17 cellular contexts compared by ENCODE assay signal in genomic region chr11:61556621-61557020, GRCh38. TPM values are rescaled to one million over a fixed set of nuclear protein-coding genes. Genes with fewer than 3 reads are reported as not detected.
DNase-seq lines count a peak whose midpoint lies in the region; FAIRE-seq and TF ChIP-seq lines count a peak whose summit lies in the region.
"Had no signal": no experiment of that assay in that cellular context is flagged by ENCODE, and none has a peak within 500 bp of the region (broad histone marks: within the 10 kb centered on the region; RNA-seq: fewer than 3 reads in every experiment).

No MANE protein-coding gene starts in this region.

- H2AK5ac ChIP-seq in H1 (ENCODE audit: low read depth, low read length) (no peak overlapping the region), mesendoderm (ENCODE audit: low read length) (no peak overlapping the region)

- TF ChIP-seq POLR2A in H1 (IDR thresholded peaks at IDR 0.05; ENCODE audit: control extremely low read depth in 1 of 2, low read depth in 2 of 2, low read length in 2 of 2), result no peak

- H3K4me3 Mint-ChIP-seq in nephron progenitor cell, result peak overlapping the region; percentile 72
- H3K4me3 Mint-ChIP-seq: CD4-positive, alpha-beta memory T cell had no signal

- H3K79me1 ChIP-seq in H1 (ENCODE audit: low read depth, low read length), result no peaks in the 10 kb centered on the region
- H3K79me1 ChIP-seq in mesendoderm (ENCODE audit: low read length), result no peaks in the 10 kb centered on the region

- H4K5ac ChIP-seq in H1 (ENCODE audit: insufficient read length, low read depth, low read length) (no peak overlapping the region), mesendoderm (ENCODE audit: low read length) (no peak overlapping the region)

- no peak for DNase-seq in H1 (ENCODE audit: low read depth in 1 of 2, low spot score in 2 of 2)
- DNase-seq in nephron progenitor cell, result no peak
- DNase-seq in smooth muscle cell (lab: John Stamatoyannopoulos, UW; ENCODE audit: unreplicated experiment), result no peak
- no peak for DNase-seq in Karpas-422
- DNase-seq in mesendoderm, result no peak
- DNase-seq in NCI-H1048 (lab: John Stamatoyannopoulos, UW), result no peak
- DNase-seq: BE2C; CD4-positive, alpha-beta memory T cell; DMS79 had no signal

- H3K4me3 ChIP-seq in H1 (ENCODE audit: extremely low read depth in 1 of 4, insufficient read depth in 2 of 4, low read depth in 3 of 4, low read length in 4 of 4), result no peak overlapping the region
- no peak overlapping the region for H3K4me3 ChIP-seq in smooth muscle cell
- no peak overlapping the region for H3K4me3 ChIP-seq in Karpas-422 (ENCODE audit: low read length)
- H3K4me3 ChIP-seq in mesendoderm (ENCODE audit: low read length), result no peak overlapping the region
- H3K4me3 ChIP-seq: A549 had no signal

- peaks cover 54% of the 10 kb centered on the region for H3K27me3 Mint-ChIP-seq in nephron progenitor cell (ENCODE audit: low read depth, poor library complexity)

- no peaks in the 10 kb centered on the region for H3K36me3 ChIP-seq in H1 (ENCODE audit: control insufficient read depth in 2 of 4, insufficient read depth in 4 of 4, low read length in 3 of 4)
- no peaks in the 10 kb centered on the region for H3K36me3 ChIP-seq in smooth muscle cell (ENCODE audit: low read depth)
- no peaks in the 10 kb centered on the region for H3K36me3 ChIP-seq in Karpas-422 (ENCODE audit: insufficient read depth, low read length)
- no peaks in the 10 kb centered on the region for H3K36me3 ChIP-seq in mesendoderm (ENCODE audit: control insufficient read depth, insufficient read depth, low read length)
- H3K36me3 ChIP-seq: BE2C had no signal

- peaks cover 9% of the 10 kb centered on the region for H3K23me2 ChIP-seq in H1 (ENCODE audit: low read depth, low read length)

- H3K18ac ChIP-seq in H1 (ENCODE audit: extremely low read depth, low read length) (no peak overlapping the region), mesendoderm (ENCODE audit: low read length) (no peak overlapping the region)

- no peak overlapping the region for H4K91ac ChIP-seq in H1 (replicated peaks; ENCODE audit: insufficient read length, low read length)

- H2BK20ac ChIP-seq in H1 (ENCODE audit: low read length), result no peak overlapping the region

- H3K56ac ChIP-seq in H1 (replicated peaks; ENCODE audit: insufficient read length, low read depth, low read length), result no peak overlapping the region
- no peak overlapping the region for H3K56ac ChIP-seq in mesendoderm (ENCODE audit: low read length)

- no peak for TF ChIP-seq RAD21 in H1 (IDR thresholded peaks at IDR 0.05 in 1 of 2, conservative IDR thresholded peaks at IDR 0.05 in 1 of 2; ENCODE audit: low read depth in 2 of 2, low read length in 2 of 2)

- TF ChIP-seq CTCF in VCaP (conservative IDR thresholded peaks at IDR 0.05), result no peak
- TF ChIP-seq CTCF in H1 (IDR thresholded peaks at IDR 0.05; ENCODE audit: control extremely low read depth in 1 of 3, insufficient read depth in 1 of 3, low read depth in 1 of 3, low read length in 3 of 3), result no peak
- no peak for TF ChIP-seq CTCF in nephron progenitor cell (IDR thresholded peaks at IDR 0.05)
- no peak for TF ChIP-seq CTCF in smooth muscle cell (IDR thresholded peaks at IDR 0.05; ENCODE audit: borderline replicate concordance, insufficient read depth, poor library complexity, severe bottlenecking)

- no peak for TF ChIP-seq EP300 in H1 (IDR thresholded peaks at IDR 0.05; ENCODE audit: borderline replicate concordance in 1 of 2, low read depth in 2 of 2, low read length in 2 of 2)

- H2AFZ ChIP-seq in H1 (ENCODE audit: low read length), result no peak overlapping the region
- no peak overlapping the region for H2AFZ ChIP-seq in smooth muscle cell (ENCODE audit: low read depth)
- no peak overlapping the region for H2AFZ ChIP-seq in Karpas-422 (ENCODE audit: low read length)

- H3K36me3 Mint-ChIP-seq in nephron progenitor cell (ENCODE audit: low read depth), result no peaks in the 10 kb centered on the region
- H3K36me3 Mint-ChIP-seq: CD4-positive, alpha-beta memory T cell had no signal

- POLR2A ChIA-PET in H1 (lab: Charles Lee; ENCODE audit: partially characterized antibody), result interaction anchor here (0.9 kb wide), 1 partner anchor 10 kb away, joined by 3 read pairs; no protein-coding TSS in a partner anchor

- no peak overlapping the region for H3K23ac ChIP-seq in H1 (ENCODE audit: insufficient read length)
- no peak overlapping the region for H3K23ac ChIP-seq in mesendoderm (ENCODE audit: low read length)

- H3K9me3 ChIP-seq in H1 (ENCODE audit: insufficient read depth in 2 of 2, low read depth in 1 of 2, low read length in 1 of 2), result no peaks in the 10 kb centered on the region
- H3K9me3 ChIP-seq in smooth muscle cell (replicated peaks; ENCODE audit: low read depth), result no peaks in the 10 kb centered on the region
- H3K9me3 ChIP-seq in Karpas-422 (ENCODE audit: low read length), result no peaks in the 10 kb centered on the region
- H3K9me3 ChIP-seq: A549, BE2C had no signal

- H3K4ac ChIP-seq in H1 (replicated peaks; ENCODE audit: insufficient read length, low read depth, low read length) (no peak overlapping the region), mesendoderm (ENCODE audit: low read depth, low read length) (no peak overlapping the region)

- H3K4me1 ChIP-seq in H1 (replicated peaks in 1 of 4; ENCODE audit: control insufficient read depth in 3 of 4, insufficient read depth in 4 of 4, low read length in 3 of 4) (peaks cover 0 to 27% (median 14%) of the 10 kb centered on the region in 4 experiments; a peak in 4 of 7 replicates), smooth muscle cell (ENCODE audit: low read depth) (peaks cover 26% of the 10 kb centered on the region), Karpas-422 (ENCODE audit: low read length) (no peaks in the 10 kb centered on the region), mesendoderm (ENCODE audit: control insufficient read depth, low read depth, low read length) (no peaks in the 10 kb centered on the region)

- H3K9me3 Mint-ChIP-seq in nephron progenitor cell, result no peaks in the 10 kb centered on the region

- H3K79me2 ChIP-seq in H1 (ENCODE audit: control insufficient read depth in 1 of 2, insufficient read depth in 2 of 2, low read length in 2 of 2) (no peaks in the 10 kb centered on the region), smooth muscle cell (ENCODE audit: low read depth) (no peaks in the 10 kb centered on the region), Karpas-422 (ENCODE audit: low read length) (no peaks in the 10 kb centered on the region), mesendoderm (ENCODE audit: control insufficient read depth, insufficient read depth, low read length) (no peaks in the 10 kb centered on the region)

- H3K14ac ChIP-seq in H1 (ENCODE audit: insufficient read length), result no peak overlapping the region

- H3K4me1 Mint-ChIP-seq in nephron progenitor cell, result peaks cover 49% of the 10 kb centered on the region

- H2BK120ac ChIP-seq in H1 (replicated peaks; ENCODE audit: low read depth, low read length) (no peak overlapping the region), mesendoderm (ENCODE audit: low read depth, low read length) (no peak overlapping the region)

- FAIRE-seq in H1 (lab: Jason Lieb, UNC), result no peak
- FAIRE-seq: A549, GM12891, GM19239, H54 had no signal

- no peaks in the 10 kb centered on the region for H3K9me2 ChIP-seq in Karpas-422 (replicated peaks; ENCODE audit: insufficient read depth, low read length)

- no peak overlapping the region for H3K27ac Mint-ChIP-seq in nephron progenitor cell
- H3K27ac Mint-ChIP-seq: CD4-positive, alpha-beta memory T cell had no signal

- H4K8ac ChIP-seq in H1 (ENCODE audit: extremely low read depth, insufficient read depth, low read length) (no peak overlapping the region), mesendoderm (ENCODE audit: low read depth, low read length) (no peak overlapping the region)

- H3K27me3 ChIP-seq in H1 (replicated peaks in 1 of 4; ENCODE audit: control insufficient read depth in 3 of 4, extremely low read depth in 1 of 4, insufficient read depth in 3 of 4, low read length in 3 of 4) (peaks cover 0 to 21% (median 20%) of the 10 kb centered on the region in 4 experiments; a peak in 6 of 7 replicates), smooth muscle cell (ENCODE audit: low read depth) (peaks cover 9% of the 10 kb centered on the region), Karpas-422 (ENCODE audit: low read length) (no peaks in the 10 kb centered on the region), mesendoderm (ENCODE audit: insufficient read depth, low read length, poor library complexity) (no peaks in the 10 kb centered on the region)
- H3K27me3 ChIP-seq: BE2C had no signal

- H3K27ac ChIP-seq in VCaP, result peak overlapping the region; percentile 80
- no peak overlapping the region for H3K27ac ChIP-seq in H1 (ENCODE audit: low read depth, low read length)
- no peak overlapping the region for H3K27ac ChIP-seq in smooth muscle cell (ENCODE audit: low read depth)
- no peak overlapping the region for H3K27ac ChIP-seq in Karpas-422 (ENCODE audit: low read length)
- H3K27ac ChIP-seq in mesendoderm (ENCODE audit: low read depth, low read length), result no peak overlapping the region
- H3K27ac ChIP-seq: A549, C4-2B, HL-60 had no signal

- CTCF ChIA-PET in H1 (lab: Charles Lee; ENCODE audit: partially characterized antibody), result interaction anchor here (0.8 to 23.7 kb wide), 14 partner anchors 7 to 94 kb away, joined by 3 to 330 read pairs (median 6); no protein-coding TSS in a partner anchor

- peak overlapping the region; percentile 81; the same call in 1 of the 2 replicates for H2BK15ac ChIP-seq in H1 (ENCODE audit: low read length)
- H2BK15ac ChIP-seq in mesendoderm (replicated peaks; ENCODE audit: low read depth), result no peak overlapping the region

- no peak overlapping the region for H3K9ac ChIP-seq in H1 (replicated peaks in 1 of 4; ENCODE audit: extremely low read depth in 1 of 4, low read depth in 3 of 4, low read length in 3 of 4)
- H3K9ac ChIP-seq in smooth muscle cell (ENCODE audit: low read depth), result no peak overlapping the region
- no peak overlapping the region for H3K9ac ChIP-seq in Karpas-422 (ENCODE audit: low read length)
- H3K9ac ChIP-seq in mesendoderm (ENCODE audit: low read length), result no peak overlapping the region

- H2BK12ac ChIP-seq in H1 (ENCODE audit: low read depth, low read length), result no peak overlapping the region

- WGBS in H1 (ENCODE audit: extremely low coverage in 1 of 2, insufficient coverage in 1 of 2, insufficient read length in 1 of 2, insufficient replicate concordance in 2 of 2, low coverage in 1 of 2, low lambda C conversion rate in 2 of 2, missing lambda C conversion rate in 1 of 2), 2 experiments, result 87% methylated on average over 3 of the region's 3 CpGs; no CpG with 5 or more reads in 1 of the 2 experiments
- 62% methylated on average over 3 of the region's 3 CpGs for WGBS in smooth muscle cell (ENCODE audit: low lambda C conversion rate)
- WGBS in mesendoderm (ENCODE audit: extremely low coverage, insufficient coverage, low lambda C conversion rate), result no CpG with 5 or more reads among the region's 3 CpGs

- no peak overlapping the region; a peak in 1 of 4 replicates for H3K4me2 ChIP-seq in H1 (ENCODE audit: insufficient read depth in 1 of 2, low read depth in 2 of 2, low read length in 2 of 2)
- peak overlapping the region; percentile 19 for H3K4me2 ChIP-seq in smooth muscle cell
- no peak overlapping the region for H3K4me2 ChIP-seq in Karpas-422 (ENCODE audit: low read depth, low read length, poor library complexity, severe bottlenecking)
- no peak overlapping the region for H3K4me2 ChIP-seq in mesendoderm (ENCODE audit: low read length)
- H3K4me2 ChIP-seq: A549 had no signal

- H3F3A ChIP-seq in smooth muscle cell (ENCODE audit: low read depth), result no peaks in the 10 kb centered on the region

- H2BK5ac ChIP-seq in H1 (ENCODE audit: low read depth, low read length), result no peak overlapping the region
- no peak overlapping the region for H2BK5ac ChIP-seq in mesendoderm (ENCODE audit: low read length)

- H4K20me1 ChIP-seq in H1 (replicated peaks in 1 of 2; ENCODE audit: control insufficient read depth in 1 of 2, insufficient read depth in 2 of 2, low read length in 2 of 2) (peaks cover 4 to 18% of the 10 kb centered on the region in 2 experiments), smooth muscle cell (ENCODE audit: low read depth) (peaks cover 16% of the 10 kb centered on the region), Karpas-422 (ENCODE audit: insufficient read depth, low read depth, low read length) (no peaks in the 10 kb centered on the region)

RNA-seq across cellular contexts. Expression of gene SYT7, which starts 24.3 kb away (rescaled TPM):
- total RNA-seq in H1 (2021; fragmentation: NEBNext Ultra II Directional; extraction: Animal tissue kit (Norgen Biotek cat#: 25700)), result 10.5 and 10.6 TPM in 2 replicates
- polyA plus RNA-seq in H1 (2011; rRNA removed), result 9.6 and 14.4 TPM in 2 replicates
- 9.2 TPM for polyA plus RNA-seq in H1 (2011; cell fraction: cytosol; rRNA removed)
- polyA plus RNA-seq in H1 (2011; cell fraction: nucleus; rRNA removed), result 23.5 TPM
- 9.2 to 16.6 TPM (median 13.7 TPM) in 4 replicates for polyA plus RNA-seq in H1 (2012, experiment 1 of 2)
- 7.6 TPM for polyA plus RNA-seq in H1 (2012, experiment 2 of 2)
- polyA plus RNA-seq in H1 (2013, experiment 1 of 2), result 10.6 TPM
- 10.5 TPM for polyA plus RNA-seq in H1 (2013, experiment 2 of 2)
- polyA minus RNA-seq in H1 (2011; rRNA and poly(A)+ RNA removed), result 5.7 and 8.6 TPM in 2 replicates
- polyA minus RNA-seq in H1 (2011; cell fraction: cytosol; rRNA and poly(A)+ RNA removed), result 8.2 TPM
- polyA minus RNA-seq in H1 (2011; cell fraction: nucleus; rRNA and poly(A)+ RNA removed), result 6.4 TPM
- total RNA-seq in smooth muscle cell, result 3.7 and 4.0 TPM in 2 replicates
- polyA plus RNA-seq in smooth muscle cell, result 0.79 and 4.8 TPM in 2 replicates
- total RNA-seq in Karpas-422 (2014; rRNA removed; shearing (Covaris generic); ENCODE audit: low replicate concordance), result not detected in 2 replicates
- polyA plus RNA-seq in mesendoderm (2013, experiment 1 of 2), result 5.0 TPM
- 4.8 TPM for polyA plus RNA-seq in mesendoderm (2013, experiment 2 of 2)
- total RNA-seq: CD4-positive, alpha-beta memory T cell had no signal
- polyA plus RNA-seq: CD4-positive, alpha-beta memory T cell had no signal

RNA-seq across cellular contexts. Expression of gene LRRC10B, which starts 48.1 kb away (rescaled TPM):
- total RNA-seq in H1 (2021; fragmentation: NEBNext Ultra II Directional; extraction: Animal tissue kit (Norgen Biotek cat#: 25700)), result 0.47 and 0.61 TPM in 2 replicates
- polyA plus RNA-seq in H1 (2011; rRNA removed), result 0.71 and 1.1 TPM in 2 replicates
- 0.58 TPM for polyA plus RNA-seq in H1 (2011; cell fraction: cytosol; rRNA removed)
- polyA plus RNA-seq in H1 (2011; cell fraction: nucleus; rRNA removed), result 1.1 TPM
- 0.15 to 0.57 TPM (median 0.38 TPM) in 4 replicates for polyA plus RNA-seq in H1 (2012, experiment 1 of 2)
- polyA plus RNA-seq in H1 (2012, experiment 2 of 2), result 0.66 TPM
- polyA plus RNA-seq in H1 (2013, experiment 1 of 2), result 0.51 TPM
- 0.53 TPM for polyA plus RNA-seq in H1 (2013, experiment 2 of 2)
- polyA minus RNA-seq in H1 (2011; rRNA and poly(A)+ RNA removed), result 0.27 and 0.79 TPM in 2 replicates
- polyA minus RNA-seq in H1 (2011; cell fraction: cytosol; rRNA and poly(A)+ RNA removed), result not detected
- polyA minus RNA-seq in H1 (2011; cell fraction: nucleus; rRNA and poly(A)+ RNA removed), result 1.2 TPM
- total RNA-seq in smooth muscle cell, result 0.99 and 2.2 TPM in 2 replicates
- polyA plus RNA-seq in smooth muscle cell, result 0.11 and 1.9 TPM in 2 replicates
- total RNA-seq in Karpas-422 (2014; rRNA removed; shearing (Covaris generic); ENCODE audit: low replicate concordance), result 1.0 TPM in 1 of 2 replicates, not detected in the other
- 0.20 TPM for polyA plus RNA-seq in mesendoderm (2013, experiment 1 of 2)
- polyA plus RNA-seq in mesendoderm (2013, experiment 2 of 2), result 0.29 TPM
- total RNA-seq: CD4-positive, alpha-beta memory T cell had no signal
- polyA plus RNA-seq: AG04450; CD4-positive, alpha-beta memory T cell had no signal
